ENCODE assay signal across 22 cellular contexts in genomic region chr3:130425484-130425883, GRCh38.
DNase-seq lines count a peak whose midpoint lies in the region; ATAC-seq and TF ChIP-seq lines count a peak whose summit lies in the region.
"Had no signal": no experiment of that assay in that cellular context is flagged by ENCODE, and none has a peak within 500 bp of the region (broad histone marks: within the 10 kb centered on the region; RNA-seq: fewer than 3 reads in every experiment).

No MANE protein-coding gene starts in this region.

- no peaks in the 10 kb centered on the region for H3K36me3 ChIP-seq in body of pancreas (replicated peaks in 1 of 2; ENCODE audit: insufficient read depth in 1 of 2, low read depth in 2 of 2)

- no peak for TF ChIP-seq POLR2A in body of pancreas (IDR thresholded peaks at IDR 0.05)
- TF ChIP-seq POLR2A in erythroblast (IDR thresholded peaks at IDR 0.05; ENCODE audit: low read length): no peak

- 83 to 93% methylated on average over 1 of the region's 1 CpG for WGBS in body of pancreas, 2 donors

- H3K27me3 ChIP-seq in body of pancreas: no peaks in the 10 kb centered on the region

- intact Hi-C loops in body of pancreas (cut with DNase I): no loop called here

- H3K27ac ChIP-seq in body of pancreas: no peak overlapping the region

- H3K9me3 ChIP-seq in body of pancreas: no peaks in the 10 kb centered on the region
- H3K9me3 ChIP-seq: Caco-2 had no signal

- no peak overlapping the region for H3K4me3 ChIP-seq in body of pancreas
- H3K4me3 ChIP-seq: GM12878 had no signal

- in situ Hi-C loops in ACHN (cut with HindIII; ENCODE audit: low pct_ligation_motif_present, low pct_unique_long_range_greater_than_20kb, low sequenced_read_pairs): no loop called here

- peak; percentile 7 for DNase-seq in NCI-H2029 (lab: John Stamatoyannopoulos, UW)
- DNase-seq in NCI-H2029 treated with DMSO at 0.1 percent for 48 hours (lab: John Stamatoyannopoulos, UW): no peak
- peak; percentile 5 for DNase-seq in M059J (ENCODE audit: low read depth)
- peak; percentile 57 for DNase-seq in fibroblast of gingiva (ENCODE audit: low read depth)
- no peak for DNase-seq in body of pancreas
- no peak for DNase-seq in NCI-H345 (lab: John Stamatoyannopoulos, UW)
- DNase-seq in erythroblast (lab: John Stamatoyannopoulos, UW): no peak
- no peak for DNase-seq in ACHN
- DNase-seq: 8988T, AML-193, Caco-2, GOT3, KG1, NCI-H1048, NCI-H1436 treated with DMSO at 0.1 percent for 48 hours, NCI-H2081 treated with DMSO at 0.1 percent for 48 hours, NCI-H2227 treated with DMSO at 0.1 percent for 48 hours, NCI-H526 treated with DMSO at 0.1 percent for 48 hours, OCI-M1, SHP77 treated with DMSO at 0.1 percent for 48 hours had no signal

- ATAC-seq in body of pancreas: no peak
- ATAC-seq: GM12878, HepG2 had no signal

- TF ChIP-seq CTCF in body of pancreas (IDR thresholded peaks at IDR 0.05): no peak

- no peaks in the 10 kb centered on the region for H3K4me1 ChIP-seq in body of pancreas
- H3K4me1 ChIP-seq: Caco-2 had no signal

Comparison
In these comparisons a context has a peak if more than half of its experiments do, and no peak if none do; other contexts are left out.
1. DNase-seq: peak in NCI-H2029 (single experiment), M059J (single experiment) and fibroblast of gingiva (single experiment); none in NCI-H2029 treated with DMSO at 0.1 percent for 48 hours (single experiment), body of pancreas (0 of 4), NCI-H345 (single experiment), erythroblast (0 of 2) and ACHN (single experiment).